Comparison of ENCODE assay signal across 9 cellular contexts in the genomic region with DNA sequence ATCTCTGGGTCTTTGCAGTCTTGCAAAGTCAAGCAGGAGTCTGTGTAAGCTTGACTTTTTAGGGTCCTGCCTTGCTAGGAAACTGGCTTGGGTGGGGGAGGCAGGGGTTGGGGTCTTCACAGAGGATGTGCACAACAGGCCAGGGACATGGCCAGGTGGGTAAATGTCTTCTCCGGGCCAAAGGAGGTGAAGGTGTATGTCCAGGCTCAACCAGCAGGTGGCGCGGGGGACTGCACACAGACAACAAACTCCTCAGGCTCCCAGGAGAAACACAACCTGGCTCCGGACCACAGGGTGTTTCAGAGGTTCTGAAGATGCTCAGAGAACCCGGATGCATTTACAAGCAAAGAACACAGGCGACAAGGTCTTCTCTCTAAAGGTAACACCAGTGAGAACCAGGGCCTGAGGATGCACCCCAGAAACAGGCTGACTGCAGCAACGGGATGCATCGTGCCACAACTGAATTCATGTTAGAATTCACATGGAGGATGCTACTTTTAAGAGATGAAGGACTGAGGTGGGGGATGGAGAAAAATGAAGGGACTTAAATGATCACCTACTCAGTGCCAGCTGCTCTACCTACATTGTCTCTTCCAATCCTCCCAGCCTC. TPM values are rescaled to one million over a fixed set of nuclear protein-coding genes. Genes with fewer than 3 reads are reported as not detected.
A peak's percentile ranks its signal among the peaks of the same experiment; 100 is the strongest.
DNase-seq lines count a peak whose midpoint lies in the region; ATAC-seq and TF ChIP-seq lines count a peak whose summit lies in the region.
"Had no signal": no experiment of that assay in that cellular context is flagged by ENCODE, and none has a peak within 500 bp of the region (broad histone marks: within the 10 kb centered on the region; RNA-seq: fewer than 3 reads in every experiment).

No MANE protein-coding gene starts in this region.

- peak; percentile 63 for DNase-seq in GM12865 (ENCODE audit: low read depth)
- DNase-seq in NCI-H1048 (lab: John Stamatoyannopoulos, UW), result peak; percentile 2
- DNase-seq in activated CD4-positive, alpha-beta T cell treated with anti-CD3 and anti-CD28 coated beads, Interleukin-2, amount 10 ng/mL, durations not matched to agents 24 days and 14 days, result peak; percentile 90
- DNase-seq in effector memory CD4-positive, alpha-beta T cell, result peak; percentile 37 to 56 (median 37)
- DNase-seq in naive thymus-derived CD4-positive, alpha-beta T cell, result peak in 7 of 9 donors; percentile 20 to 60 (median 38)
- peak; percentile 77 for DNase-seq in upper lobe of right lung

- no peak overlapping the region for H3K4me3 ChIP-seq in GM12865 (ENCODE audit: low read depth, low read length)
- H3K4me3 ChIP-seq in effector memory CD4-positive, alpha-beta T cell (ENCODE audit: insufficient read depth, low read depth, low read length, poor library complexity, severe bottlenecking), result no peak overlapping the region
- no peak overlapping the region for H3K4me3 ChIP-seq in naive thymus-derived CD4-positive, alpha-beta T cell (ENCODE audit: low read length)
- H3K4me3 ChIP-seq in upper lobe of right lung, result no peak overlapping the region

- H3K4me1 Mint-ChIP-seq in activated CD4-positive, alpha-beta T cell treated with anti-CD3 and anti-CD28 coated beads, Interleukin-2, amount 10 ng/mL, durations not matched to agents 24 days and 14 days, result peaks cover 43% of the 10 kb centered on the region
- H3K4me1 Mint-ChIP-seq in naive thymus-derived CD4-positive, alpha-beta T cell, result peaks cover 0 to 63% (median 21%) of the 10 kb centered on the region in 7 donors

- peaks cover 82% of the 10 kb centered on the region for H3K4me1 ChIP-seq in effector memory CD4-positive, alpha-beta T cell (ENCODE audit: control insufficient read depth, insufficient read depth, low read length, poor library complexity, severe bottlenecking)
- peaks cover 0 to 77% of the 10 kb centered on the region in 2 donors for H3K4me1 ChIP-seq in naive thymus-derived CD4-positive, alpha-beta T cell (ENCODE audit: control insufficient read depth in 2 of 2, insufficient read depth in 2 of 2, low read length in 2 of 2)
- H3K4me1 ChIP-seq in upper lobe of right lung, result peaks cover 39% of the 10 kb centered on the region

- H3K27ac Mint-ChIP-seq in activated CD4-positive, alpha-beta T cell treated with anti-CD3 and anti-CD28 coated beads, Interleukin-2, amount 10 ng/mL, durations not matched to agents 24 days and 14 days, result no peak overlapping the region
- H3K27ac Mint-ChIP-seq in naive thymus-derived CD4-positive, alpha-beta T cell, result peak overlapping the region in 1 of 9 donors; percentile 62
- H3K27ac Mint-ChIP-seq: activated naive CD4-positive, alpha-beta T cell treated with anti-CD3 and anti-CD28 coated beads, Interleukin-2, amount 50 U/mL, for 24 hours had no signal

- H3K4me3 Mint-ChIP-seq in activated CD4-positive, alpha-beta T cell treated with anti-CD3 and anti-CD28 coated beads, Interleukin-2, amount 10 ng/mL, durations not matched to agents 24 days and 14 days, result no peak overlapping the region
- no peak overlapping the region for H3K4me3 Mint-ChIP-seq in naive thymus-derived CD4-positive, alpha-beta T cell
- H3K4me3 Mint-ChIP-seq: activated naive CD4-positive, alpha-beta T cell treated with anti-CD3 and anti-CD28 coated beads, Interleukin-2, amount 50 U/mL, for 24 hours had no signal

- H3K27me3 ChIP-seq in effector memory CD4-positive, alpha-beta T cell (replicated peaks; ENCODE audit: control insufficient read depth, insufficient read depth, low read length, poor library complexity, severe bottlenecking), result no peaks in the 10 kb centered on the region
- no peaks in the 10 kb centered on the region for H3K27me3 ChIP-seq in naive thymus-derived CD4-positive, alpha-beta T cell (ENCODE audit: control insufficient read depth in 2 of 2, insufficient read depth in 2 of 2, low read length in 2 of 2)
- H3K27me3 ChIP-seq in upper lobe of right lung, result no peaks in the 10 kb centered on the region

- peaks cover 26% of the 10 kb centered on the region for H3K27me3 Mint-ChIP-seq in activated CD4-positive, alpha-beta T cell treated with anti-CD3 and anti-CD28 coated beads, Interleukin-2, amount 10 ng/mL, durations not matched to agents 24 days and 14 days
- H3K27me3 Mint-ChIP-seq in naive thymus-derived CD4-positive, alpha-beta T cell, result peaks cover 0 to 21% (median 0%) of the 10 kb centered on the region in 5 donors
- H3K27me3 Mint-ChIP-seq: activated naive CD4-positive, alpha-beta T cell treated with anti-CD3 and anti-CD28 coated beads, Interleukin-2, amount 50 U/mL, for 24 hours had no signal

- CTCF ChIA-PET in naive thymus-derived CD4-positive, alpha-beta T cell (lab: Charles Lee), result interaction anchor here (1.5 kb wide), 1 partner anchor 132 kb away, joined by 3 read pairs; no protein-coding TSS in a partner anchor

- POLR2A ChIA-PET in naive thymus-derived CD4-positive, alpha-beta T cell (lab: Charles Lee), result no interaction called here

- H3K36me3 Mint-ChIP-seq in activated CD4-positive, alpha-beta T cell treated with anti-CD3 and anti-CD28 coated beads, Interleukin-2, amount 10 ng/mL, durations not matched to agents 24 days and 14 days (ENCODE audit: low read depth), result no peaks in the 10 kb centered on the region
- no peaks in the 10 kb centered on the region for H3K36me3 Mint-ChIP-seq in naive thymus-derived CD4-positive, alpha-beta T cell
- H3K36me3 Mint-ChIP-seq: activated naive CD4-positive, alpha-beta T cell treated with anti-CD3 and anti-CD28 coated beads, Interleukin-2, amount 50 U/mL, for 24 hours had no signal

- H3K36me3 ChIP-seq in effector memory CD4-positive, alpha-beta T cell (ENCODE audit: control insufficient read depth, insufficient read depth, low read length), result no peaks in the 10 kb centered on the region
- H3K36me3 ChIP-seq in naive thymus-derived CD4-positive, alpha-beta T cell (ENCODE audit: control insufficient read depth in 2 of 3, insufficient read depth in 3 of 3, low read length in 3 of 3), result no peaks in the 10 kb centered on the region
- no peaks in the 10 kb centered on the region for H3K36me3 ChIP-seq in upper lobe of right lung

- intact Hi-C loops in activated CD4-positive, alpha-beta T cell treated with anti-CD3 and anti-CD28 coated beads, Interleukin-2, amount 10 ng/mL, durations not matched to agents 24 days and 14 days (cut with micrococcal nuclease), result loop anchor here (5.0 to 10.0 kb wide), 3 partner anchors 132 to 415 kb away; partner anchors contain the start of gene FNTB
- intact Hi-C loops in naive thymus-derived CD4-positive, alpha-beta T cell (cut with micrococcal nuclease), result loop anchor here (1.0 to 5.0 kb wide), 4 partner anchors 53 to 132 kb away; no protein-coding TSS in a partner anchor
- intact Hi-C loops in upper lobe of right lung (cut with DNase I), result loop anchor here (5.0 kb wide), 1 partner anchor 88 kb away; no protein-coding TSS in a partner anchor

- peak; percentile 88 for TF ChIP-seq CTCF in GM12865 (IDR thresholded peaks at IDR 0.05; ENCODE audit: insufficient read depth, low read depth, low read length, missing control alignments)
- peak; percentile 64 for TF ChIP-seq CTCF in upper lobe of right lung (IDR thresholded peaks at IDR 0.05)

- no peaks in the 10 kb centered on the region for H3K9me3 Mint-ChIP-seq in activated CD4-positive, alpha-beta T cell treated with anti-CD3 and anti-CD28 coated beads, Interleukin-2, amount 10 ng/mL, durations not matched to agents 24 days and 14 days
- H3K9me3 Mint-ChIP-seq in naive thymus-derived CD4-positive, alpha-beta T cell, result no peaks in the 10 kb centered on the region
- H3K9me3 Mint-ChIP-seq: activated naive CD4-positive, alpha-beta T cell treated with anti-CD3 and anti-CD28 coated beads, Interleukin-2, amount 50 U/mL, for 24 hours had no signal

- no peaks in the 10 kb centered on the region for H3K9me3 ChIP-seq in effector memory CD4-positive, alpha-beta T cell (ENCODE audit: control insufficient read depth, low read length)
- H3K9me3 ChIP-seq in naive thymus-derived CD4-positive, alpha-beta T cell (ENCODE audit: control insufficient read depth in 2 of 3, low read length in 3 of 3), result no peaks in the 10 kb centered on the region
- H3K9me3 ChIP-seq in upper lobe of right lung, result no peaks in the 10 kb centered on the region

- ATAC-seq in naive thymus-derived CD4-positive, alpha-beta T cell, result no peak
- ATAC-seq in upper lobe of right lung (peak; percentile 32), GM19395 (IDR thresholded peaks at IDR 0.05; ENCODE audit: unreplicated experiment) (no peak), HG02798 (IDR thresholded peaks at IDR 0.05; ENCODE audit: poor library complexity, unreplicated experiment) (no peak)

- no peak overlapping the region for H3K27ac ChIP-seq in effector memory CD4-positive, alpha-beta T cell (ENCODE audit: insufficient read depth, low read length, poor library complexity, severe bottlenecking)
- H3K27ac ChIP-seq in naive thymus-derived CD4-positive, alpha-beta T cell (ENCODE audit: low read depth, low read length), result no peak overlapping the region
- no peak overlapping the region for H3K27ac ChIP-seq in upper lobe of right lung

RNA-seq across cellular contexts. Expression of gene PLEKHG3, which starts 56.0 kb away (rescaled TPM):
- 3.0 and 3.1 TPM in 2 replicates for total RNA-seq in activated CD4-positive, alpha-beta T cell treated with anti-CD3 and anti-CD28 coated beads, Interleukin-2, amount 10 ng/mL, durations not matched to agents 24 days and 14 days
- 10 to 100 TPM in 2 of 5 experiments, 1 to 10 TPM in 3; 1.2 to 43.6 (median 6.0) TPM for total RNA-seq in naive thymus-derived CD4-positive, alpha-beta T cell
- under 1 TPM; 0.17 to 0.44 TPM for polyA plus RNA-seq in naive thymus-derived CD4-positive, alpha-beta T cell
- total RNA-seq in upper lobe of right lung, result 34.5 TPM

Comparison
In these comparisons a context has a peak if more than half of its experiments do, and no peak if none do; other contexts are left out.
1. DNase-seq: peak in every context shown above with its lines; median percentile 90 in activated CD4-positive, alpha-beta T cell treated with anti-CD3 and anti-CD28 coated beads, Interleukin-2, amount 10 ng/mL, durations not matched to agents 24 days and 14 days; 77 in upper lobe of right lung; 63 in GM12865; 38 in naive thymus-derived CD4-positive, alpha-beta T cell; 37 in effector memory CD4-positive, alpha-beta T cell; 2 in NCI-H1048.